Comparison of ENCODE assay signal across 15 cellular contexts in genomic region chr20:36569847-36570429, GRCh38. TPM values are rescaled to one million over a fixed set of nuclear protein-coding genes. Genes with fewer than 3 reads are reported as not detected.
DNase-seq lines count a peak whose midpoint lies in the region; ATAC-seq lines count a peak whose summit lies in the region.
"Had no signal": no experiment of that assay in that cellular context is flagged by ENCODE, and none has a peak within 500 bp of the region (broad histone marks: within the 10 kb centered on the region; RNA-seq: fewer than 3 reads in every experiment).

No MANE protein-coding gene starts in this region.

- no peak overlapping the region for H3K4me3 Mint-ChIP-seq in CD4-positive, alpha-beta memory T cell
- H3K4me3 Mint-ChIP-seq in memory B cell = no peak overlapping the region
- H3K4me3 Mint-ChIP-seq in activated T-helper 1 cell treated with anti-CD3 and anti-CD28 coated beads, Interleukin-12 subunit alpha, Interleukin-12 subunit beta, Interleukin-2, Interleukin-4 antibody, amounts not matched to agents 30 ng/mL and 10 ng/mL and 1 ng/mL, durations not matched to agents 14 hours and 24 hours and 36 hours = no peak overlapping the region
- H3K4me3 Mint-ChIP-seq: stimulated activated memory B cell treated with anti-CD40 and anti-IgM and Interleukin-4, amounts not matched to agents 10 μg/mL and 1 μg/mL and 100 μg/mL, for 72 hours had no signal

- POLR2A ChIA-PET in CD4-positive, alpha-beta memory T cell (lab: Charles Lee; ENCODE audit: partially characterized antibody) = interaction anchor here (10.7 kb wide), 1 partner anchor 22 kb away, joined by 202 read pairs; no protein-coding TSS in a partner anchor

- no peaks in the 10 kb centered on the region for H3K27me3 Mint-ChIP-seq in CD4-positive, alpha-beta memory T cell
- no peaks in the 10 kb centered on the region for H3K27me3 Mint-ChIP-seq in memory B cell
- H3K27me3 Mint-ChIP-seq in activated T-helper 1 cell treated with anti-CD3 and anti-CD28 coated beads, Interleukin-12 subunit alpha, Interleukin-12 subunit beta, Interleukin-2, Interleukin-4 antibody, amounts not matched to agents 30 ng/mL and 10 ng/mL and 1 ng/mL, durations not matched to agents 14 hours and 24 hours and 36 hours (ENCODE audit: insufficient read depth) = peaks cover 3% of the 10 kb centered on the region
- H3K27me3 Mint-ChIP-seq: stimulated activated memory B cell treated with anti-CD40 and anti-IgM and Interleukin-4, amounts not matched to agents 10 μg/mL and 1 μg/mL and 100 μg/mL, for 72 hours had no signal

- WGBS in HUES64 = 76% methylated on average over 7 of the region's 7 CpGs

- H3K4me1 ChIP-seq in CD4-positive, alpha-beta memory T cell (ENCODE audit: insufficient read depth, low read length) = peaks cover 17% of the 10 kb centered on the region
- H3K4me1 ChIP-seq in HUES64 (ENCODE audit: insufficient read depth, low read length) = peaks cover 29% of the 10 kb centered on the region
- H3K4me1 ChIP-seq: pancreas had no signal

- intact Hi-C loops in CD4-positive, alpha-beta memory T cell (cut with micrococcal nuclease) = loop anchor here (10.0 kb wide), 1 partner anchor 615 kb away; the partner anchor contains the start of gene SCAND1
- intact Hi-C loops in activated T-helper 1 cell treated with anti-CD3 and anti-CD28 coated beads, Interleukin-12 subunit alpha, Interleukin-12 subunit beta, Interleukin-2, Interleukin-4 antibody, amounts not matched to agents 30 ng/mL and 10 ng/mL and 1 ng/mL, durations not matched to agents 14 hours and 24 hours and 36 hours (cut with micrococcal nuclease) = no loop called here
- intact Hi-C loops in Right ventricle myocardium superior (cut with DNase I) = no loop called here

- H3K36me3 Mint-ChIP-seq in CD4-positive, alpha-beta memory T cell = peaks cover 0 to 6% of the 10 kb centered on the region in 2 donors
- H3K36me3 Mint-ChIP-seq in memory B cell = no peaks in the 10 kb centered on the region
- H3K36me3 Mint-ChIP-seq in activated T-helper 1 cell treated with anti-CD3 and anti-CD28 coated beads, Interleukin-12 subunit alpha, Interleukin-12 subunit beta, Interleukin-2, Interleukin-4 antibody, amounts not matched to agents 30 ng/mL and 10 ng/mL and 1 ng/mL, durations not matched to agents 14 hours and 24 hours and 36 hours (ENCODE audit: low read depth) = peaks cover 4% of the 10 kb centered on the region
- H3K36me3 Mint-ChIP-seq: stimulated activated memory B cell treated with anti-CD40 and anti-IgM and Interleukin-4, amounts not matched to agents 10 μg/mL and 1 μg/mL and 100 μg/mL, for 72 hours had no signal

- H3K9me3 Mint-ChIP-seq in CD4-positive, alpha-beta memory T cell = peaks cover 0 to 6% (median 2%) of the 10 kb centered on the region in 8 donors
- H3K9me3 Mint-ChIP-seq in memory B cell = no peaks in the 10 kb centered on the region
- H3K9me3 Mint-ChIP-seq in activated T-helper 1 cell treated with anti-CD3 and anti-CD28 coated beads, Interleukin-12 subunit alpha, Interleukin-12 subunit beta, Interleukin-2, Interleukin-4 antibody, amounts not matched to agents 30 ng/mL and 10 ng/mL and 1 ng/mL, durations not matched to agents 14 hours and 24 hours and 36 hours = peaks cover under 1% of the 10 kb centered on the region

- CTCF ChIA-PET in CD4-positive, alpha-beta memory T cell (lab: Charles Lee; ENCODE audit: partially characterized antibody) = interaction anchor here (2.1 kb wide), 1 partner anchor 12 kb away, joined by 9 read pairs; no protein-coding TSS in a partner anchor

- no peaks in the 10 kb centered on the region for H3K36me3 ChIP-seq in CD4-positive, alpha-beta memory T cell (ENCODE audit: insufficient read depth, low read length)
- H3K36me3 ChIP-seq in HUES64 (ENCODE audit: insufficient read depth, low read length) = peaks cover 5% of the 10 kb centered on the region; the same call in 1 of the 2 replicates
- H3K36me3 ChIP-seq: pancreas had no signal

- ATAC-seq in memory B cell (ENCODE audit: low read depth) = no peak
- ATAC-seq in GM19452 (IDR thresholded peaks at IDR 0.05; ENCODE audit: unreplicated experiment) = no peak
- ATAC-seq in Right ventricle myocardium superior (ENCODE audit: poor library complexity) = no peak
- ATAC-seq: left colon; pancreas; stimulated activated memory B cell treated with anti-CD40 and anti-IgM and Interleukin-4, amounts not matched to agents 10 μg/mL and 1 μg/mL and 100 μg/mL, for 72 hours had no signal

- H3K9ac ChIP-seq in HUES64 (ENCODE audit: low read depth, low read length) = no peak overlapping the region

- peak overlapping the region; percentile 24 to 95 (median 81) for H3K27ac Mint-ChIP-seq in CD4-positive, alpha-beta memory T cell
- peak overlapping the region; percentile 2 for H3K27ac Mint-ChIP-seq in memory B cell
- no peak overlapping the region for H3K27ac Mint-ChIP-seq in activated T-helper 1 cell treated with anti-CD3 and anti-CD28 coated beads, Interleukin-12 subunit alpha, Interleukin-12 subunit beta, Interleukin-2, Interleukin-4 antibody, amounts not matched to agents 30 ng/mL and 10 ng/mL and 1 ng/mL, durations not matched to agents 14 hours and 24 hours and 36 hours

- H3K9me3 ChIP-seq in CD4-positive, alpha-beta memory T cell (ENCODE audit: control insufficient read depth in 1 of 2, low read length in 2 of 2) = peaks cover 0 to 4% of the 10 kb centered on the region in 2 donors
- H3K9me3 ChIP-seq in HUES64 (ENCODE audit: insufficient read depth, low read depth, low read length) = peaks cover 9% of the 10 kb centered on the region
- H3K9me3 ChIP-seq: pancreas had no signal

- H3K4me3 ChIP-seq in CD4-positive, alpha-beta memory T cell (ENCODE audit: low read length in 2 of 2) = no peak overlapping the region
- no peak overlapping the region for H3K4me3 ChIP-seq in HUES64 (ENCODE audit: low read length)
- H3K4me3 ChIP-seq: coronary artery, pancreas had no signal

- DNase-seq in CD4-positive, alpha-beta memory T cell = no peak
- DNase-seq in amniotic stem cell (lab: John Stamatoyannopoulos, UW) (peak; percentile 40), memory B cell (ENCODE audit: low spot score in 2 of 2) (no peak), Right ventricle myocardium superior (no peak), NCI-H1417 treated with DMSO at 0.1 percent for 48 hours (lab: John Stamatoyannopoulos, UW) (no peak)
- no peak for DNase-seq in activated T-helper 1 cell treated with anti-CD3 and anti-CD28 coated beads, Interleukin-12 subunit alpha, Interleukin-12 subunit beta, Interleukin-2, Interleukin-4 antibody, amounts not matched to agents 30 ng/mL and 10 ng/mL and 1 ng/mL, durations not matched to agents 14 hours and 24 hours and 36 hours (ENCODE audit: low spot score)
- DNase-seq: foreskin melanocyte, left colon, NCI-H1048, NCI-H446 treated with DMSO at 0.1 percent for 48 hours, pancreas had no signal

- peaks cover 8 to 29% (median 16%) of the 10 kb centered on the region in 4 donors for H3K4me1 Mint-ChIP-seq in CD4-positive, alpha-beta memory T cell
- H3K4me1 Mint-ChIP-seq in memory B cell = peaks cover 14% of the 10 kb centered on the region
- H3K4me1 Mint-ChIP-seq in activated T-helper 1 cell treated with anti-CD3 and anti-CD28 coated beads, Interleukin-12 subunit alpha, Interleukin-12 subunit beta, Interleukin-2, Interleukin-4 antibody, amounts not matched to agents 30 ng/mL and 10 ng/mL and 1 ng/mL, durations not matched to agents 14 hours and 24 hours and 36 hours (ENCODE audit: low read depth) = peaks cover 19% of the 10 kb centered on the region

- H3K27me3 ChIP-seq in CD4-positive, alpha-beta memory T cell (ENCODE audit: insufficient read depth, low read length) = no peaks in the 10 kb centered on the region
- no peaks in the 10 kb centered on the region for H3K27me3 ChIP-seq in HUES64 (ENCODE audit: insufficient read depth, low read length)
- H3K27me3 ChIP-seq: pancreas had no signal

- no peak overlapping the region for H3K27ac ChIP-seq in CD4-positive, alpha-beta memory T cell (ENCODE audit: low read depth, low read length)
- H3K27ac ChIP-seq in HUES64 (ENCODE audit: low read depth, low read length) = 0 out of 2 replicates have a peak overlapping the region, but pooled peaks have one; percentile 7
- H3K27ac ChIP-seq: coronary artery, pancreas had no signal

RNA-seq across cellular contexts. Expression of gene TGIF2, which starts 3.5 kb away (rescaled TPM):
- total RNA-seq in CD4-positive, alpha-beta memory T cell = 10 to 100 TPM; 31.7 to 35.0 TPM
- polyA plus RNA-seq in CD4-positive, alpha-beta memory T cell = 10 to 100 TPM; 19.2 to 24.7 TPM
- polyA plus RNA-seq in HUES64 (2013, experiment 1 of 2) = 31.5 TPM
- polyA plus RNA-seq in HUES64 (2013, experiment 2 of 2) = 35.5 TPM
- total RNA-seq in activated T-helper 1 cell treated with anti-CD3 and anti-CD28 coated beads, Interleukin-12 subunit alpha, Interleukin-12 subunit beta, Interleukin-2, Interleukin-4 antibody, amounts not matched to agents 30 ng/mL and 10 ng/mL and 1 ng/mL, durations not matched to agents 14 hours and 24 hours and 36 hours = 50.9 and 55.4 TPM in 2 replicates
- total RNA-seq in Right ventricle myocardium superior = 4.7 TPM

RNA-seq across cellular contexts. Expression of gene MYL9, which starts 28.6 kb away (rescaled TPM):
- not detected for total RNA-seq in CD4-positive, alpha-beta memory T cell
- not detected for polyA plus RNA-seq in CD4-positive, alpha-beta memory T cell
- polyA plus RNA-seq in HUES64 (2013, experiment 1 of 2) = 127 TPM
- polyA plus RNA-seq in HUES64 (2013, experiment 2 of 2) = 134 TPM
- total RNA-seq in activated T-helper 1 cell treated with anti-CD3 and anti-CD28 coated beads, Interleukin-12 subunit alpha, Interleukin-12 subunit beta, Interleukin-2, Interleukin-4 antibody, amounts not matched to agents 30 ng/mL and 10 ng/mL and 1 ng/mL, durations not matched to agents 14 hours and 24 hours and 36 hours = 0.26 TPM in 1 of 2 replicates, not detected in the other
- 1,602 TPM for total RNA-seq in Right ventricle myocardium superior

RNA-seq across cellular contexts. Expression of gene RAB5IF, which starts 35.6 kb away (rescaled TPM):
- total RNA-seq in CD4-positive, alpha-beta memory T cell = 10 to 100 TPM; 63.4 to 67.5 TPM
- 100 to 1,000 TPM; 162 to 212 TPM for polyA plus RNA-seq in CD4-positive, alpha-beta memory T cell
- polyA plus RNA-seq in HUES64 (2013, experiment 1 of 2) = 101 TPM
- 93.9 TPM for polyA plus RNA-seq in HUES64 (2013, experiment 2 of 2)
- 112 and 119 TPM in 2 replicates for total RNA-seq in activated T-helper 1 cell treated with anti-CD3 and anti-CD28 coated beads, Interleukin-12 subunit alpha, Interleukin-12 subunit beta, Interleukin-2, Interleukin-4 antibody, amounts not matched to agents 30 ng/mL and 10 ng/mL and 1 ng/mL, durations not matched to agents 14 hours and 24 hours and 36 hours
- total RNA-seq in Right ventricle myocardium superior = 55.9 TPM

Comparison
In these comparisons a context has a peak if more than half of its experiments do, and no peak if none do; other contexts are left out.
1. RNA of gene MYL9, which starts 28.6 kb away (total RNA-seq): 1,602 TPM in Right ventricle myocardium superior (single experiment); 0.26 TPM in activated T-helper 1 cell treated with anti-CD3 and anti-CD28 coated beads, Interleukin-12 subunit alpha, Interleukin-12 subunit beta, Interleukin-2, Interleukin-4 antibody, amounts not matched to agents 30 ng/mL and 10 ng/mL and 1 ng/mL, durations not matched to agents 14 hours and 24 hours and 36 hours and not detected in CD4-positive, alpha-beta memory T cell; every median in the first group is over 1,000 times any median in the second.